Comparison of ENCODE assay signal across 8 cellular contexts in the genomic region with DNA sequence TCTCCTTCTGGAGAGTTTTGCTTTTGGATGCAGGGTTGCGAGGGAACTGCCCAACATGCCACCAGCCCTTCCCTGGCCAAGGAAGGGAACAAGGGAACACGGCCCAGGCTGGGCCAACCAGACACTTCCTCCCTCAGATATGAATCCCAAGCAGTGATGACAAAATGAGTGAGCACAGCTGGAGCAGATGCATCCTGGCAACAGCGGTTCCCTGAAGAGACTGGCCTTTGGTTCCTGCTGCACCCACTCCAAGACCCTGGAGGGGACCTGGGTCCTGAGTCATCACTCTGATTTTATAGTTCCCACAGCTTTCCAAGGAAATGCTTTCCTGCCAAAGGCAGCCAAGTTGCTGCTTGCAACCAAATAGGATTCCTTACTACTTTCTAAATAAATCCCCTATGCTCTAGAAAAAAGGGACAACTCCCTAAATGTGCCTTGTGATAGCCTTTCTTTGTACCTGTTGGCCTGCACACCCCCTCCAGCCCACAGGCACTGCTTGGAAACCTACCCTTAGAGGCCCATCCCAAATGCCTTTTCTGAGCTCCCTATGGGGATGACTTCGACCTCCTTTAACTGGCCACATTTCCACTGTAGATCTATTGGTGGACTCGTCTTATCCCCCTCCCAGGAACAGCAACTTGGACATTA. TPM values are rescaled to one million over a fixed set of nuclear protein-coding genes. Genes with fewer than 3 reads are reported as not detected.
A peak's percentile ranks its signal among the peaks of the same experiment; 100 is the strongest.
DNase-seq lines count a peak whose midpoint lies in the region; ATAC-seq and TF ChIP-seq lines count a peak whose summit lies in the region.

No MANE protein-coding gene starts in this region.

- ATAC-seq in GM18502 (IDR thresholded peaks at IDR 0.05; ENCODE audit: poor library complexity, unreplicated experiment): no peak

- intact Hi-C loops in activated CD4-positive, alpha-beta T cell treated with anti-CD3 and anti-CD28 coated beads, Interleukin-2, amount 10 ng/mL, durations not matched to agents 24 days and 14 days (cut with micrococcal nuclease): no loop called here
- intact Hi-C loops in adrenal gland (cut with DNase I): no loop called here
- intact Hi-C loops in thyroid gland (cut with DNase I): no loop called here

- H3K9me3 ChIP-seq in adrenal gland (replicated peaks in 1 of 3) (no peaks in the 10 kb centered on the region), thyroid gland (no peaks in the 10 kb centered on the region)

- H3K36me3 ChIP-seq in adrenal gland (replicated peaks in 1 of 2) (no peaks in the 10 kb centered on the region), thyroid gland (no peaks in the 10 kb centered on the region)

- peaks cover 21 to 77% of the 10 kb centered on the region in 2 donors for H3K4me1 ChIP-seq in adrenal gland (replicated peaks in 1 of 2)
- peaks cover 66 to 86% of the 10 kb centered on the region in 2 donors for H3K4me1 ChIP-seq in thyroid gland

- WGBS in adrenal gland, 4 donors: 49 to 64% (median 60%) methylated on average over 3 to 5 of the region's 5 CpGs
- 60 to 66% methylated on average over 5 of the region's 5 CpGs for WGBS in thyroid gland, 2 donors

- H3K27ac ChIP-seq in adrenal gland (peak overlapping the region in 2 of 5 donors; percentile 67 to 71), thyroid gland (peak overlapping the region in 2 of 3 donors; percentile 61 to 74)

- peak overlapping the region; percentile 30 for H3K27ac Mint-ChIP-seq in activated CD4-positive, alpha-beta T cell treated with anti-CD3 and anti-CD28 coated beads, Interleukin-2, amount 10 ng/mL, durations not matched to agents 24 days and 14 days
- H3K27ac Mint-ChIP-seq in immature natural killer cell: peak overlapping the region in 4 of 6 donors; percentile 10 to 51 (median 42)

- H3K4me1 Mint-ChIP-seq in activated CD4-positive, alpha-beta T cell treated with anti-CD3 and anti-CD28 coated beads, Interleukin-2, amount 10 ng/mL, durations not matched to agents 24 days and 14 days: peaks cover 65% of the 10 kb centered on the region
- H3K4me1 Mint-ChIP-seq in immature natural killer cell: peaks cover 59 to 74% of the 10 kb centered on the region in 2 donors

- no peaks in the 10 kb centered on the region for H3K27me3 ChIP-seq in adrenal gland
- H3K27me3 ChIP-seq in thyroid gland: no peaks in the 10 kb centered on the region

- H3K4me3 ChIP-seq in adrenal gland: no peak overlapping the region
- H3K4me3 ChIP-seq in thyroid gland (replicated peaks in 1 of 3): no peak overlapping the region

- no peak for DNase-seq in activated CD4-positive, alpha-beta T cell treated with anti-CD3 and anti-CD28 coated beads, Interleukin-2, amount 10 ng/mL, durations not matched to agents 24 days and 14 days
- no peak for DNase-seq in activated CD4-positive, alpha-beta T cell treated with anti-CD3 and anti-CD28 coated beads, Interleukin-2, amount 50 U/mL, for 4 hours
- DNase-seq in adrenal gland: peak in 6 of 7 donors; percentile 39 to 84 (median 60)
- DNase-seq in immature natural killer cell: no peak
- no peak for DNase-seq in thyroid gland
- DNase-seq in GDM1 (lab: John Stamatoyannopoulos, UW): no peak
- no peak for DNase-seq in middle frontal gyrus (ENCODE audit: extremely low spot score, low spot score)

- no peak for TF ChIP-seq POLR2A in adrenal gland (IDR thresholded peaks at IDR 0.05)
- no peak for TF ChIP-seq POLR2A in thyroid gland (IDR thresholded peaks at IDR 0.05)

- no peak overlapping the region for H3K4me3 Mint-ChIP-seq in activated CD4-positive, alpha-beta T cell treated with anti-CD3 and anti-CD28 coated beads, Interleukin-2, amount 10 ng/mL, durations not matched to agents 24 days and 14 days
- no peak overlapping the region for H3K4me3 Mint-ChIP-seq in immature natural killer cell

- H3K9me3 Mint-ChIP-seq in activated CD4-positive, alpha-beta T cell treated with anti-CD3 and anti-CD28 coated beads, Interleukin-2, amount 10 ng/mL, durations not matched to agents 24 days and 14 days: no peaks in the 10 kb centered on the region
- H3K9me3 Mint-ChIP-seq in immature natural killer cell: no peaks in the 10 kb centered on the region

- TF ChIP-seq CTCF in adrenal gland (IDR thresholded peaks at IDR 0.05): no peak
- TF ChIP-seq CTCF in thyroid gland (IDR thresholded peaks at IDR 0.05): no peak

- no peaks in the 10 kb centered on the region for H3K27me3 Mint-ChIP-seq in activated CD4-positive, alpha-beta T cell treated with anti-CD3 and anti-CD28 coated beads, Interleukin-2, amount 10 ng/mL, durations not matched to agents 24 days and 14 days
- peaks cover 0 to 2% (median 1%) of the 10 kb centered on the region in 3 donors for H3K27me3 Mint-ChIP-seq in immature natural killer cell (ENCODE audit: low read depth in 3 of 3)

- peaks cover 11% of the 10 kb centered on the region for H3K36me3 Mint-ChIP-seq in activated CD4-positive, alpha-beta T cell treated with anti-CD3 and anti-CD28 coated beads, Interleukin-2, amount 10 ng/mL, durations not matched to agents 24 days and 14 days (ENCODE audit: low read depth)
- peaks cover 0 to 4% (median 0%) of the 10 kb centered on the region in 3 donors for H3K36me3 Mint-ChIP-seq in immature natural killer cell

RNA-seq across cellular contexts. Expression of gene ST3GAL2, which starts 5.3 kb away (rescaled TPM):
- 27.9 and 37.0 TPM in 2 replicates for total RNA-seq in activated CD4-positive, alpha-beta T cell treated with anti-CD3 and anti-CD28 coated beads, Interleukin-2, amount 10 ng/mL, durations not matched to agents 24 days and 14 days
- total RNA-seq in adrenal gland (10 to 100 TPM; 18.0 to 30.8 (median 27.6) TPM), thyroid gland (10 to 100 TPM; 11.2 to 17.4 (median 11.8) TPM)
- polyA plus RNA-seq in adrenal gland (10 to 100 TPM in 1 of 3 donors, 1 to 10 TPM in 2; 5.3 to 12.3 (median 8.0) TPM), immature natural killer cell (10 to 100 TPM; 11.1 to 20.7 (median 17.4) TPM)

RNA-seq across cellular contexts. Expression of gene FCSK, which starts 20.8 kb away (rescaled TPM):
- 19.6 and 24.4 TPM in 2 replicates for total RNA-seq in activated CD4-positive, alpha-beta T cell treated with anti-CD3 and anti-CD28 coated beads, Interleukin-2, amount 10 ng/mL, durations not matched to agents 24 days and 14 days
- total RNA-seq in adrenal gland: 10 to 100 TPM; 17.4 to 33.5 (median 24.6) TPM
- polyA plus RNA-seq in adrenal gland: 10 to 100 TPM in 2 of 3 donors, 1 to 10 TPM in 1; 5.2 to 34.8 (median 23.8) TPM
- polyA plus RNA-seq in immature natural killer cell: 10 to 100 TPM in 2 of 3 donors, 1 to 10 TPM in 1; 6.7 to 11.9 (median 10.5) TPM
- 10 to 100 TPM; 20.3 to 40.2 (median 24.5) TPM for total RNA-seq in thyroid gland

Comparison
In these comparisons a context has a peak if more than half of its experiments do, and no peak if none do; other contexts are left out.
1. DNase-seq: peak in adrenal gland (6 of 7); none in activated CD4-positive, alpha-beta T cell treated with anti-CD3 and anti-CD28 coated beads, Interleukin-2, amount 10 ng/mL, durations not matched to agents 24 days and 14 days (single experiment), activated CD4-positive, alpha-beta T cell treated with anti-CD3 and anti-CD28 coated beads, Interleukin-2, amount 50 U/mL, for 4 hours (0 of 2), immature natural killer cell (0 of 3), thyroid gland (0 of 2), GDM1 (single experiment) and middle frontal gyrus (single experiment).